ENCODE assay signal across 8 cellular contexts in the genomic region with DNA sequence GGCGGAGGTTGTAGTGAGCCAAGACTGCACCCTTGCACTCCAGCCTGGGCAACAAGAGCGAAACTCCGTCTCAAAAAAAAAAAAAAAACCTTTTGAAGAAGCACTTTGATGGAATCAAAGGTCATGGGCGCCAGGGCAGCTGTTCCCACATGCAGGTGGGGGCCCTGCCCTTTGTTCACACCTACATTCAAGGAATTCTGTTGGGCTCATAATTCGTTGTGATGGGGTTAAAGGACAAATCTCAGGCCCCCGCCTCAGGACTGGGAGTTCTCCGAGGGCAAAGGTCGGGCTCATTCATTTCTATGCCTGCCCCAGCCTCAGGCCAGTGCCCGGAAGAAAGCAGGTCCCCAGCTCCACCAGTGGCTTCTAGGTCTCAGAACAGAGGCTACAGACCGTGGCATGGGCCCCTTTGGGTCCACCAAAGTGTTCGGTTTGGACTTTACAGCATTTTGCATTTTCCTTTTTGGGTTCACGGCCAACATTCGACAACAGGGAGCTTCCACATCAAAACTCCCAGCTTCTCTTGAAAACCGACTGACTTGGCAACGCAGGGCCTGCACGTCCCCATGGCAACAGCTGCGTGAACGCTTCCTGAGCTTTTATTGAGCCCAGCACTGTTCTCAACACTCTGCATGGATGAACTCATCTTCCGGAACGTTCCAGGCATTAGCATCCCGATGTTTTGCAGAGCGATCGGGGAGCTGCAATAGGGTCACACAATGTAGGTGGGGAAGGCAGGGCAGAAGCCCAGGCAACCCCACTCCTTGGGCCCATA. TPM values are rescaled to one million over a fixed set of nuclear protein-coding genes. Genes with fewer than 3 reads are reported as not detected.
DNase-seq lines count a peak whose midpoint lies in the region; ATAC-seq, FAIRE-seq and TF ChIP-seq lines count a peak whose summit lies in the region.

No MANE protein-coding gene starts in this region.

- no peaks in the 10 kb centered on the region for H3K27me3 ChIP-seq in BJ (ENCODE audit: control insufficient read depth, insufficient read depth, low read length)
- H3K27me3 ChIP-seq in Peyer's patch: no peaks in the 10 kb centered on the region

- no peaks in the 10 kb centered on the region for H3K36me3 ChIP-seq in BJ (ENCODE audit: control insufficient read depth, insufficient read depth, low read length)
- H3K36me3 ChIP-seq in Peyer's patch: no peaks in the 10 kb centered on the region

- peak; percentile 20 for DNase-seq in BJ (ENCODE audit: low read depth)
- peak in 2 of 3 donors; percentile 86 to 90 for DNase-seq in Peyer's patch
- peak; percentile 81 to 91 for DNase-seq in foreskin fibroblast
- DNase-seq in nucleus accumbens (lab: John Stamatoyannopoulos, UW): peak in 52 of 56 donors; percentile 17 to 93 (median 68)
- no peak for DNase-seq in HTR-8/SVneo (ENCODE audit: insufficient read length, low spot score)
- no peak for DNase-seq in NCI-H345 treated with DMSO at 0.1 percent for 48 hours (lab: John Stamatoyannopoulos, UW; ENCODE audit: unreplicated experiment)

- no peak for FAIRE-seq in HTR-8/SVneo (lab: Jason Lieb, UNC)

- POLR2A ChIA-PET in BJ (lab: Charles Lee): no interaction called here

- peaks cover 0 to 23% (median 2%) of the 10 kb centered on the region in 4 donors for H3K4me1 ChIP-seq in Peyer's patch

- peak in 1 of 2 donors; percentile 37 for TF ChIP-seq POLR2A in Peyer's patch (IDR thresholded peaks at IDR 0.05)

- no peaks in the 10 kb centered on the region for H3K9me3 ChIP-seq in Peyer's patch

- ATAC-seq in GM18867 (IDR thresholded peaks at IDR 0.05; ENCODE audit: unreplicated experiment): no peak
- ATAC-seq in GM18511 (IDR thresholded peaks at IDR 0.05; ENCODE audit: unreplicated experiment): no peak

- no peak overlapping the region for H3K4me3 ChIP-seq in BJ (ENCODE audit: low read depth, low read length)
- H3K4me3 ChIP-seq in Peyer's patch: peak overlapping the region in 2 of 4 donors; percentile 32 to 36
- no peak overlapping the region for H3K4me3 ChIP-seq in foreskin fibroblast (ENCODE audit: low read depth in 1 of 2, low read length in 2 of 2)

- H3K27ac ChIP-seq in Peyer's patch: peak overlapping the region in 3 of 4 donors; percentile 63 to 89 (median 83)

- CTCF ChIA-PET in BJ (lab: Yijun Ruan, JAX): interaction anchor here (0.6 to 1.8 kb wide), 4 partner anchors 9 to 238 kb away, joined by 3 to 6 read pairs (median 4); no protein-coding TSS in a partner anchor

- TF ChIP-seq CTCF in BJ (IDR thresholded peaks at IDR 0.05; ENCODE audit: insufficient read depth, low read depth, low read length) (no peak), Peyer's patch (IDR thresholded peaks at IDR 0.05) (no peak), foreskin fibroblast (IDR thresholded peaks at IDR 0.05; ENCODE audit: low read depth, low read length) (no peak)

RNA-seq across cellular contexts. Expression of a gene that starts 10.1 kb away (rescaled TPM):
- polyA plus RNA-seq in BJ (2011; rRNA removed): 45.3 and 49.4 TPM in 2 replicates
- polyA minus RNA-seq in BJ (2011; rRNA and poly(A)+ RNA removed): 31.1 and 33.4 TPM in 2 replicates
- total RNA-seq in Peyer's patch: 10 to 100 TPM; 36.3 to 97.4 (median 54.0) TPM

RNA-seq across cellular contexts. Expression of a gene that starts 21.6 kb away (rescaled TPM):
- polyA plus RNA-seq in BJ (2011; rRNA removed): 49.4 and 68.7 TPM in 2 replicates
- 59.7 and 75.5 TPM in 2 replicates for polyA minus RNA-seq in BJ (2011; rRNA and poly(A)+ RNA removed)
- 100 to 1,000 TPM in 3 of 4 donors, 10 to 100 TPM in 1; 91.2 to 162 (median 118) TPM for total RNA-seq in Peyer's patch

RNA-seq across cellular contexts. Expression of a gene that starts 27.3 kb away (rescaled TPM):
- 0.32 and 0.48 TPM in 2 replicates for polyA plus RNA-seq in BJ (2011; rRNA removed)
- 0.95 and 1.2 TPM in 2 replicates for polyA minus RNA-seq in BJ (2011; rRNA and poly(A)+ RNA removed)
- 1 to 10 TPM in 3 of 4 donors, under 1 TPM in 1; 0.83 to 5.2 (median 2.2) TPM for total RNA-seq in Peyer's patch

RNA-seq across cellular contexts. Expression of a gene that starts 30.4 kb away (rescaled TPM):
- 29.2 and 40.9 TPM in 2 replicates for polyA plus RNA-seq in BJ (2011; rRNA removed)
- 8.6 and 10.9 TPM in 2 replicates for polyA minus RNA-seq in BJ (2011; rRNA and poly(A)+ RNA removed)
- 100 to 1,000 TPM in 2 of 4 donors, 10 to 100 TPM in 2; 51.2 to 121 (median 108) TPM for total RNA-seq in Peyer's patch

RNA-seq across cellular contexts. Expression of a gene that starts 30.5 kb away (rescaled TPM):
- polyA plus RNA-seq in BJ (2011; rRNA removed): 0.05 TPM in 1 of 2 replicates, not detected in the other
- not detected in 2 replicates for polyA minus RNA-seq in BJ (2011; rRNA and poly(A)+ RNA removed)
- 1 to 10 TPM in 1 of 4 donors, not detected in 3; 2.5 TPM for total RNA-seq in Peyer's patch

Comparison
In these comparisons a context has a peak if more than half of its experiments do, and no peak if none do; other contexts are left out.
1. DNase-seq: peak in BJ (single experiment), Peyer's patch (2 of 3), foreskin fibroblast (2 of 2) and nucleus accumbens (52 of 56); none in HTR-8/SVneo (single experiment) and NCI-H345 treated with DMSO at 0.1 percent for 48 hours (single experiment).